ENCODE assay signal across 1 cellular context in the genomic region with DNA sequence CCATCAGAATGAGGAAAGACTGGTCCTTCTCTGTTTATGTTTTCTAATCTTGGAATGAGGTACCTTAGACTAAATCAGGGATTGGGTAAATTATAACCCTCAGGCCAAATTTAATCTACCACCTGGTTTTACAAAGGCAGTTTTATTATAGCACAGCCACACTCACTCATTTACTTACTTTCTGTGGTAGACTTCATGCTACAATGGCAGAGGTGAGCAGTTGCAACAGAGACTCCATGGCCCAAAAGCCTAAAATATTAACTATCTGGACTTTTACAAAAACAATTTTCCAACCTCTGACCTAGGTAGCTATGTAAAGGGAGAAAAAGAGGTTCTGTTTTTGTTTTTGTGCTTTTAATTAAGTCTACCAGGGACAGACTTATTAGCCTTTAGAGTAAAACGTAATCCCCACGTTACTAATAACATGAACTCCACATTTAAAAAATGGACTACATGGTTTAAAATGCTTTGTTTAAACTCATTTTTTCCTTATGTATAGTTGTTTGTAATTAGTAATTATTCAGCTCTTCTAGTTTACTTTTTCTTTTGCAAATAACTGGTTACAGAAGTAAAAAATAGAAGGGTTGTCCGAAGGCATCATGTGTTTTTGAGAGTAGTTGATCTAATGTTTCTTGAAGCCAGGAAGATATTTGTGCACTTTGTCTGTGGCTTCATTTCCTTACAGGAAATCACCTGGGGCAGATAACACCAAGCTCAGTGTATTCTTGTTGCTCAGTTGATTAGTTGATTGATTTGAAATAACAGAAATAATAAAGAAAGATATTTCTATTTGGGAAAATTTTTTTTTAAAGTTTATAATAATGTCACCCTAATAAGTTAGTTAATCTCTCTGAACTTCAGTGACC.
TF ChIP-seq lines count a peak whose summit lies in the region.

No MANE protein-coding gene starts in this region.

TF ChIP-seq in HepG2, 621 proteins besides CTCF, POLR2A, EP300 and RAD21 (continued from another document):
- TF ChIP-seq, protein P1, sequence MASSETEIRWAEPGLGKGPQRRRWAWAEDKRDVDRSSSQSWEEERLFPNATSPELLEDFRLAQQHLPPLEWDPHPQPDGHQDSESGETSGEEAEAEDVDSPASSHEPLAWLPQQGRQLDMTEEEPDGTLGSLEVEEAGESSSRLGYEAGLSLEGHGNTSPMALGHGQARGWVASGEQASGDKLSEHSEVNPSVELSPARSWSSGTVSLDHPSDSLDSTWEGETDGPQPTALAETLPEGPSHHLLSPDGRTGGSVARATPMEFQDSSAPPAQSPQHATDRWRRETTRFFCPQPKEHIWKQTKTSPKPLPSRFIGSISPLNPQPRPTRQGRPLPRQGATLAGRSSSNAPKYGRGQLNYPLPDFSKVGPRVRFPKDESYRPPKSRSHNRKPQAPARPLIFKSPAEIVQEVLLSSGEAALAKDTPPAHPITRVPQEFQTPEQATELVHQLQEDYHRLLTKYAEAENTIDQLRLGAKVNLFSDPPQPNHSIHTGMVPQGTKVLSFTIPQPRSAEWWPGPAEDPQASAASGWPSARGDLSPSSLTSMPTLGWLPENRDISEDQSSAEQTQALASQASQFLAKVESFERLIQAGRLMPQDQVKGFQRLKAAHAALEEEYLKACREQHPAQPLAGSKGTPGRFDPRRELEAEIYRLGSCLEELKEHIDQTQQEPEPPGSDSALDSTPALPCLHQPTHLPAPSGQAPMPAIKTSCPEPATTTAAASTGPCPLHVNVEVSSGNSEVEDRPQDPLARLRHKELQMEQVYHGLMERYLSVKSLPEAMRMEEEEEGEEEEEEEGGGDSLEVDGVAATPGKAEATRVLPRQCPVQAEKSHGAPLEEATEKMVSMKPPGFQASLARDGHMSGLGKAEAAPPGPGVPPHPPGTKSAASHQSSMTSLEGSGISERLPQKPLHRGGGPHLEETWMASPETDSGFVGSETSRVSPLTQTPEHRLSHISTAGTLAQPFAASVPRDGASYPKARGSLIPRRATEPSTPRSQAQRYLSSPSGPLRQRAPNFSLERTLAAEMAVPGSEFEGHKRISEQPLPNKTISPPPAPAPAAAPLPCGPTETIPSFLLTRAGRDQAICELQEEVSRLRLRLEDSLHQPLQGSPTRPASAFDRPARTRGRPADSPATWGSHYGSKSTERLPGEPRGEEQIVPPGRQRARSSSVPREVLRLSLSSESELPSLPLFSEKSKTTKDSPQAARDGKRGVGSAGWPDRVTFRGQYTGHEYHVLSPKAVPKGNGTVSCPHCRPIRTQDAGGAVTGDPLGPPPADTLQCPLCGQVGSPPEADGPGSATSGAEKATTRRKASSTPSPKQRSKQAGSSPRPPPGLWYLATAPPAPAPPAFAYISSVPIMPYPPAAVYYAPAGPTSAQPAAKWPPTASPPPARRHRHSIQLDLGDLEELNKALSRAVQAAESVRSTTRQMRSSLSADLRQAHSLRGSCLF (CRISPR knock-in tag; IDR thresholded peaks at IDR 0.05; ENCODE audit: borderline replicate concordance): no peak
- TF ChIP-seq SP5 (CRISPR knock-in tag; IDR thresholded peaks at IDR 0.05; ENCODE audit: borderline replicate concordance, low read depth) (no peak), NFYC (CRISPR knock-in tag; IDR thresholded peaks at IDR 0.05) (no peak), CBX1 (IDR thresholded peaks at IDR 0.05; ENCODE audit: low read depth) (no peak), MTF2 (CRISPR knock-in tag; IDR thresholded peaks at IDR 0.05; ENCODE audit: borderline replicate concordance) (no peak), KLF11 (CRISPR knock-in tag; IDR thresholded peaks at IDR 0.05) (no peak), ZNF737 (CRISPR knock-in tag; IDR thresholded peaks at IDR 0.05; ENCODE audit: borderline replicate concordance) (no peak), ZNF569 (CRISPR knock-in tag; IDR thresholded peaks at IDR 0.05; ENCODE audit: borderline replicate concordance) (no peak), ISX (CRISPR knock-in tag; conservative IDR thresholded peaks at IDR 0.05) (no peak)
- TF ChIP-seq, protein P2, sequence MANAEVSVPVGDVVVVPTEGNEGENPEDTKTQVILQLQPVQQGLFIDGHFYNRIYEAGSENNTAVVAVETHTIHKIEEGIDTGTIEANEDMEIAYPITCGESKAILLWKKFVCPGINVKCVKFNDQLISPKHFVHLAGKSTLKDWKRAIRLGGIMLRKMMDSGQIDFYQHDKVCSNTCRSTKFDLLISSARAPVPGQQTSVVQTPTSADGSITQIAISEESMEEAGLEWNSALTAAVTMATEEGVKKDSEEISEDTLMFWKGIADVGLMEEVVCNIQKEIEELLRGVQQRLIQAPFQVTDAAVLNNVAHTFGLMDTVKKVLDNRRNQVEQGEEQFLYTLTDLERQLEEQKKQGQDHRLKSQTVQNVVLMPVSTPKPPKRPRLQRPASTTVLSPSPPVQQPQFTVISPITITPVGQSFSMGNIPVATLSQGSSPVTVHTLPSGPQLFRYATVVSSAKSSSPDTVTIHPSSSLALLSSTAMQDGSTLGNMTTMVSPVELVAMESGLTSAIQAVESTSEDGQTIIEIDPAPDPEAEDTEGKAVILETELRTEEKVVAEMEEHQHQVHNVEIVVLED (CRISPR knock-in tag; IDR thresholded peaks at IDR 0.05; ENCODE audit: borderline replicate concordance): no peak
- TF ChIP-seq, protein P3, sequence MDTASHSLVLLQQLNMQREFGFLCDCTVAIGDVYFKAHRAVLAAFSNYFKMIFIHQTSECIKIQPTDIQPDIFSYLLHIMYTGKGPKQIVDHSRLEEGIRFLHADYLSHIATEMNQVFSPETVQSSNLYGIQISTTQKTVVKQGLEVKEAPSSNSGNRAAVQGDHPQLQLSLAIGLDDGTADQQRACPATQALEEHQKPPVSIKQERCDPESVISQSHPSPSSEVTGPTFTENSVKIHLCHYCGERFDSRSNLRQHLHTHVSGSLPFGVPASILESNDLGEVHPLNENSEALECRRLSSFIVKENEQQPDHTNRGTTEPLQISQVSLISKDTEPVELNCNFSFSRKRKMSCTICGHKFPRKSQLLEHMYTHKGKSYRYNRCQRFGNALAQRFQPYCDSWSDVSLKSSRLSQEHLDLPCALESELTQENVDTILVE (CRISPR knock-in tag; IDR thresholded peaks at IDR 0.05): no peak
- TF ChIP-seq, protein P4, sequence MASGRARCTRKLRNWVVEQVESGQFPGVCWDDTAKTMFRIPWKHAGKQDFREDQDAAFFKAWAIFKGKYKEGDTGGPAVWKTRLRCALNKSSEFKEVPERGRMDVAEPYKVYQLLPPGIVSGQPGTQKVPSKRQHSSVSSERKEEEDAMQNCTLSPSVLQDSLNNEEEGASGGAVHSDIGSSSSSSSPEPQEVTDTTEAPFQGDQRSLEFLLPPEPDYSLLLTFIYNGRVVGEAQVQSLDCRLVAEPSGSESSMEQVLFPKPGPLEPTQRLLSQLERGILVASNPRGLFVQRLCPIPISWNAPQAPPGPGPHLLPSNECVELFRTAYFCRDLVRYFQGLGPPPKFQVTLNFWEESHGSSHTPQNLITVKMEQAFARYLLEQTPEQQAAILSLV (CRISPR knock-in tag; IDR thresholded peaks at IDR 0.05; ENCODE audit: borderline replicate concordance): no peak
TF ChIP-seq in HepG2: peak in this region for 0.
